Comparison of ENCODE assay signal across 1 cellular context in genomic region chr12:57745485-57745881, GRCh38.
A peak's percentile ranks its signal among the peaks of the same experiment; 100 is the strongest.
TF ChIP-seq lines count a peak whose summit lies in the region.

No MANE protein-coding gene starts in this region.

TF ChIP-seq in GM12878, 131 proteins besides CTCF, POLR2A, EP300 and RAD21:
- TF ChIP-seq MTA3 (IDR thresholded peaks at IDR 0.05; ENCODE audit: borderline replicate concordance, low read length) (peak; percentile 84; the same call in 1 of the 2 replicates), PML (IDR thresholded peaks at IDR 0.05; ENCODE audit: low read length) (peak; percentile 62; the same call in 1 of the 2 replicates), BCL3 (IDR thresholded peaks at IDR 0.05; ENCODE audit: borderline replicate concordance, insufficient read depth, low read depth, low read length, poor library complexity, severe bottlenecking) (peak; percentile 21), IKZF2 (IDR thresholded peaks at IDR 0.05) (no peak; a peak in 1 of 4 replicates), RAD51 (IDR thresholded peaks at IDR 0.05) (no peak), RELB (IDR thresholded peaks at IDR 0.05; ENCODE audit: low read depth) (no peak; the same call in 1 of the 2 replicates), IKZF1 (conservative IDR thresholded peaks at IDR 0.05) (peak; percentile 73; the same call in 1 of the 2 replicates), ATF2 (IDR thresholded peaks at IDR 0.05; ENCODE audit: low read length) (peak; percentile 19), MLLT1 (IDR thresholded peaks at IDR 0.05) (0 out of 2 replicates have a peak, but pooled peaks have one; percentile 51), ZSCAN29 (IDR thresholded peaks at IDR 0.05) (no peak), E2F8 (IDR thresholded peaks at IDR 0.05; ENCODE audit: low read depth, partially characterized antibody) (peak; percentile 3), SRF (IDR thresholded peaks at IDR 0.05; ENCODE audit: low read depth in 2 of 2, low read length in 2 of 2) (no peak), ZBTB11 (CRISPR knock-in tag; IDR thresholded peaks at IDR 0.05) (no peak), ZNF384 (IDR thresholded peaks at IDR 0.05; ENCODE audit: borderline replicate concordance, low read depth, low read length) (no peak), YY1 (IDR thresholded peaks at IDR 0.05; ENCODE audit: low read depth, low read length) (no peak)
